Comparison of ENCODE assay signal across 17 cellular contexts in genomic region chr5:157059891-157060290, GRCh38. TPM values are rescaled to one million over a fixed set of nuclear protein-coding genes. Genes with fewer than 3 reads are reported as not detected.
"Had no signal": no experiment of that assay in that cellular context is flagged by ENCODE, and none has a peak within 500 bp of the region (broad histone marks: within the 10 kb centered on the region; RNA-seq: fewer than 3 reads in every experiment).

No MANE protein-coding gene starts in this region.

- H3K36me3 ChIP-seq: left ventricle myocardium inferior, right atrium auricular region, tibial nerve had no signal

- H3K9me3 Mint-ChIP-seq: activated CD4-positive, alpha-beta T cell treated with anti-CD3 and anti-CD28 coated beads, Interleukin-2, amount 10 ng/mL, durations not matched to agents 7 days and 5 days; activated naive CD4-positive, alpha-beta T cell treated with anti-CD3 and anti-CD28 coated beads, Interleukin-2, amount 50 U/mL, for 24 hours; central memory CD8-positive, alpha-beta T cell had no signal

- H3K36me3 Mint-ChIP-seq: activated naive CD4-positive, alpha-beta T cell treated with anti-CD3 and anti-CD28 coated beads, Interleukin-2, amount 50 U/mL, for 24 hours had no signal

- H3K27me3 Mint-ChIP-seq: activated CD4-positive, alpha-beta T cell treated with anti-CD3 and anti-CD28 coated beads, Interleukin-2, amount 10 ng/mL, durations not matched to agents 7 days and 5 days; activated naive CD4-positive, alpha-beta T cell treated with anti-CD3 and anti-CD28 coated beads, Interleukin-2, amount 50 U/mL, for 24 hours; central memory CD8-positive, alpha-beta T cell; T-helper 17 cell had no signal

- H3K27ac Mint-ChIP-seq: activated CD4-positive, alpha-beta T cell treated with anti-CD3 and anti-CD28 coated beads, Interleukin-2, amount 10 ng/mL, durations not matched to agents 7 days and 5 days; activated naive CD4-positive, alpha-beta T cell treated with anti-CD3 and anti-CD28 coated beads, Interleukin-2, amount 50 U/mL, for 24 hours; T-helper 17 cell had no signal

- DNase-seq: activated CD4-positive, alpha-beta T cell treated with anti-CD3 and anti-CD28 coated beads, Interleukin-2, amount 10 ng/mL, durations not matched to agents 7 days and 5 days; activated CD4-positive, CD25-positive, alpha-beta regulatory T cell; activated T-cell treated with anti-CD3 and anti-CD28 coated beads for 4 hours; amniotic stem cell; body of pancreas; cortex of kidney; effector memory CD4-positive, alpha-beta T cell; left ventricle myocardium inferior; small intestine; T-helper 17 cell had no signal

- ATAC-seq: body of pancreas, T-helper 17 cell had no signal

- FAIRE-seq: small intestine had no signal

- H3K9me3 ChIP-seq: body of pancreas, left ventricle myocardium inferior, right atrium auricular region, tibial nerve had no signal

- H3K4me3 ChIP-seq: body of pancreas, left ventricle myocardium inferior, right atrium auricular region, tibial nerve had no signal

- H3K4me1 Mint-ChIP-seq: activated naive CD4-positive, alpha-beta T cell treated with anti-CD3 and anti-CD28 coated beads, Interleukin-2, amount 50 U/mL, for 24 hours; central memory CD8-positive, alpha-beta T cell; T-helper 17 cell had no signal

- H3K4me1 ChIP-seq: left ventricle myocardium inferior, parathyroid adenoma, right atrium auricular region, tibial nerve had no signal

- H3K4me3 Mint-ChIP-seq: activated CD4-positive, alpha-beta T cell treated with anti-CD3 and anti-CD28 coated beads, Interleukin-2, amount 10 ng/mL, durations not matched to agents 7 days and 5 days; activated naive CD4-positive, alpha-beta T cell treated with anti-CD3 and anti-CD28 coated beads, Interleukin-2, amount 50 U/mL, for 24 hours; central memory CD8-positive, alpha-beta T cell; T-helper 17 cell had no signal

- H3K27me3 ChIP-seq: body of pancreas, right atrium auricular region, tibial nerve had no signal

- H3K27ac ChIP-seq: body of pancreas, left ventricle myocardium inferior, parathyroid adenoma, right atrium auricular region, tibial nerve had no signal

RNA-seq across cellular contexts. Expression of gene HAVCR1, which starts 1.0 kb away (rescaled TPM):
- total RNA-seq: activated CD8-positive, alpha-beta memory T cell treated with anti-CD3 and anti-CD28 coated beads for 36 hours; body of pancreas; fibroblast of villous mesenchyme; left ventricle myocardium inferior; right atrium auricular region had no signal

RNA-seq across cellular contexts. Expression of gene HAVCR2, which starts 49.0 kb away (rescaled TPM):
- total RNA-seq: fibroblast of villous mesenchyme had no signal
